Comparison of ENCODE assay signal across 10 cellular contexts in the genomic region with DNA sequence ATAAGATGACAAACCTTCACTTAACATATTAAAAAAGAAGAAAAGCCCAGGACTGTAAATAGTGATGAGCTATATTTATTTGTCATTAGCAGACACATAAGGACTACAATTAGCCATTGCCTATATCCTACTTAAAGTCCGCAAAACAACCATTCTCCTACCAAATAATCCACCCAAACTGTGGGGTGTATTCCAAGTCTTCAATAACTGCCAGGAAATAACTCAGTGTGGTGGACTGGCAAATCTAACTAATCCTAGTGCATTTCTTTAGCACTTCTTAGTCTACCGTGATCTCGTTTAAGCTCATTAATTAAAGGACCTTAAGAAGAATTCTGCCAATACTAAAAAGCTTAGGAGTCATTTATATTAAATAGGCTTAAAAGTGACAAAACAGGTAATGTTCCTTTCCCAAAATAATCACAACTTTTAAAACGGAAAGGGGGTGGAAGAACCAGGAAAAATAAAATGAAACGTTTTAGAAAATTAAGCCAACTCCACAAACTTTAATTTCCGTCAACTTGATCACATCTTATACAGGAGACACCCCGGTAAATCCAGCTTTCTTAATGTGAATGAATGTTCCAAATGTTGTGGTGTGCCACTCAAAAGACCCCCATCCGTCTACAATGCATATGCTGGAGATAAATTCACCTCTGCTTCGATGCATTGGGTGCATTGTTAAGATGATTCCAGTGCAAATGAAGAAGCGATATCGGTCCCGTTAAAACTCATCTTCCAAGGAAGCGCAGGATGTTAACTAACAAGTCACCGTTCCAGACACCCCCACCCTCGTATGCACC. TPM values are rescaled to one million over a fixed set of nuclear protein-coding genes. Genes with fewer than 3 reads are reported as not detected.
DNase-seq lines count a peak whose midpoint lies in the region; ATAC-seq and TF ChIP-seq lines count a peak whose summit lies in the region.
"Had no signal": no experiment of that assay in that cellular context is flagged by ENCODE, and none has a peak within 500 bp of the region (broad histone marks: within the 10 kb centered on the region; RNA-seq: fewer than 3 reads in every experiment).

No MANE protein-coding gene starts in this region.

- H3K4me1 Mint-ChIP-seq in CD14-positive monocyte, result peaks cover 4% of the 10 kb centered on the region

- H4K20me1 ChIP-seq in SK-N-SH (ENCODE audit: insufficient read depth), result no peaks in the 10 kb centered on the region
- H4K20me1 ChIP-seq: BLaER1 treated with 17β-estradiol and CSF1 and Interleukin-3, amounts not matched to agents 10 nM and 100 nM had no signal

- TF ChIP-seq EP300 in SK-N-SH (IDR thresholded peaks at IDR 0.05; ENCODE audit: borderline replicate concordance in 1 of 2, low read depth in 1 of 2, low read length in 1 of 2) (no peak), tibial nerve (IDR thresholded peaks at IDR 0.05) (no peak)

- H3K4me3 Mint-ChIP-seq in CD14-positive monocyte, result peak overlapping the region in 1 of 2 donors; percentile 85

- TF ChIP-seq POLR2A in tibial nerve (IDR thresholded peaks at IDR 0.05), result no peak

- no peaks in the 10 kb centered on the region for H3K36me3 ChIP-seq in SK-N-SH (replicated peaks in 1 of 2; ENCODE audit: control insufficient read depth in 1 of 2, insufficient read depth in 2 of 2, low read length in 1 of 2)
- H3K36me3 ChIP-seq in tibial nerve, result no peaks in the 10 kb centered on the region
- H3K36me3 ChIP-seq: BLaER1 treated with 17β-estradiol and CSF1 and Interleukin-3, amounts not matched to agents 10 nM and 100 nM had no signal

- no peaks in the 10 kb centered on the region for H3K9me2 ChIP-seq in SK-N-SH

- H3K9ac ChIP-seq in SK-N-SH, result no peak overlapping the region
- H3K9ac ChIP-seq: BLaER1 treated with 17β-estradiol and CSF1 and Interleukin-3, amounts not matched to agents 10 nM and 100 nM had no signal

- H3K4me3 ChIP-seq in SK-N-SH (ENCODE audit: low read depth in 2 of 2, low read length in 1 of 2), result peak overlapping the region; percentile 62 to 72
- peak overlapping the region; percentile 78 for H3K4me3 ChIP-seq in astrocyte of the spinal cord (ENCODE audit: low read depth, low read length)
- H3K4me3 ChIP-seq in tibial nerve, result peak overlapping the region; percentile 49 to 74 (median 61)
- H3K4me3 ChIP-seq: BLaER1 treated with 17β-estradiol and CSF1 and Interleukin-3, amounts not matched to agents 10 nM and 100 nM had no signal

- no peak overlapping the region for H3K27ac Mint-ChIP-seq in CD14-positive monocyte

- H3K27me3 Mint-ChIP-seq in CD14-positive monocyte (ENCODE audit: low read depth in 3 of 3), result peaks cover 41 to 53% (median 46%) of the 10 kb centered on the region in 3 donors

- no peak for ATAC-seq in SK-N-SH treated with all-trans-retinoic acid at 6 μM for 48 hours
- ATAC-seq in GM18873 (IDR thresholded peaks at IDR 0.05; ENCODE audit: low FRiP score, unreplicated experiment), result no peak

- H3K27me3 ChIP-seq in SK-N-SH (ENCODE audit: insufficient read depth) (peaks cover 15% of the 10 kb centered on the region; the same call in 1 of the 2 replicates), tibial nerve (no peaks in the 10 kb centered on the region)
- H3K27me3 ChIP-seq: BLaER1 treated with 17β-estradiol and CSF1 and Interleukin-3, amounts not matched to agents 10 nM and 100 nM had no signal

- DNase-seq in SK-N-SH (no peak), astrocyte of the spinal cord (ENCODE audit: low read depth, low spot score) (peak; percentile 16), medulla oblongata (ENCODE audit: extremely low spot score) (peak; percentile 65), tibial nerve (ENCODE audit: low spot score in 2 of 2) (no peak), CD14-positive monocyte (ENCODE audit: low spot score) (no peak)
- DNase-seq in activated CD4-positive, alpha-beta T cell treated with anti-CD3 and anti-CD28 coated beads for 48 hours, result no peak
- DNase-seq: stimulated activated naive CD4-positive, alpha-beta T cell had no signal

- H3K4me1 ChIP-seq in SK-N-SH (ENCODE audit: control insufficient read depth in 1 of 2, insufficient read depth in 2 of 2, low read depth in 1 of 2, low read length in 1 of 2) (no peaks in the 10 kb centered on the region; a peak in 2 of 4 replicates), tibial nerve (peaks cover 0 to 43% (median 0%) of the 10 kb centered on the region in 4 donors)
- H3K4me1 ChIP-seq: BLaER1 treated with 17β-estradiol and CSF1 and Interleukin-3, amounts not matched to agents 10 nM and 100 nM had no signal

- TF ChIP-seq CTCF in SK-N-SH (IDR thresholded peaks at IDR 0.05) (no peak), astrocyte of the spinal cord (IDR thresholded peaks at IDR 0.05; ENCODE audit: low read depth, low read length) (no peak), tibial nerve (IDR thresholded peaks at IDR 0.05) (no peak), CD14-positive monocyte (IDR thresholded peaks at IDR 0.05) (no peak)

- H3K9me3 Mint-ChIP-seq in CD14-positive monocyte, result peaks cover 0 to 15% (median 9%) of the 10 kb centered on the region in 7 donors

- no peak for TF ChIP-seq RAD21 in SK-N-SH (IDR thresholded peaks at IDR 0.05; ENCODE audit: low read length)

- H2AFZ ChIP-seq in SK-N-SH (ENCODE audit: low read depth), result peak overlapping the region; percentile 79; the same call in 1 of the 2 replicates

- no peaks in the 10 kb centered on the region for H3K79me2 ChIP-seq in SK-N-SH (ENCODE audit: insufficient read depth)

- in situ Hi-C loops in astrocyte of the spinal cord (cut with HindIII; ENCODE audit: low sequenced_read_pairs), result no loop called here

- no peaks in the 10 kb centered on the region for H3K9me3 ChIP-seq in SK-N-SH
- H3K9me3 ChIP-seq in tibial nerve, result no peaks in the 10 kb centered on the region

- CTCF ChIA-PET in SK-N-SH (lab: Yijun Ruan, JAX), result interaction anchor here (0.8 kb wide), 1 partner anchor 48 kb away, joined by 3 read pairs; no protein-coding TSS in a partner anchor

- peak overlapping the region; percentile 93 for H3K4me2 ChIP-seq in SK-N-SH
- H3K4me2 ChIP-seq: BLaER1 treated with 17β-estradiol and CSF1 and Interleukin-3, amounts not matched to agents 10 nM and 100 nM had no signal

- H3F3A ChIP-seq in SK-N-SH (replicated peaks; ENCODE audit: insufficient read depth), result no peaks in the 10 kb centered on the region

- intact Hi-C loops in CD14-positive monocyte (cut with micrococcal nuclease), result no loop called here

- H3K36me3 Mint-ChIP-seq in CD14-positive monocyte, result no peaks in the 10 kb centered on the region

- WGBS in SK-N-SH (ENCODE audit: low lambda C conversion rate), result 28% methylated on average over 15 of the region's 15 CpGs
- WGBS in tibial nerve, 2 donors, result 7% methylated on average over 15 of the region's 15 CpGs

- POLR2A ChIA-PET in SK-N-SH (lab: Yijun Ruan, JAX), result no interaction called here

- H3K27ac ChIP-seq in SK-N-SH (ENCODE audit: low read depth in 2 of 2, low read length in 1 of 2) (no peak overlapping the region), tibial nerve (peak overlapping the region in 3 of 4 donors; percentile 9 to 94 (median 94))
- H3K27ac ChIP-seq: BLaER1 treated with 17β-estradiol and CSF1 and Interleukin-3, amounts not matched to agents 10 nM and 100 nM had no signal

TF ChIP-seq in SK-N-SH, 30 proteins besides CTCF, POLR2A, EP300 and RAD21 (continues in another document):
- TF ChIP-seq, protein P1, sequence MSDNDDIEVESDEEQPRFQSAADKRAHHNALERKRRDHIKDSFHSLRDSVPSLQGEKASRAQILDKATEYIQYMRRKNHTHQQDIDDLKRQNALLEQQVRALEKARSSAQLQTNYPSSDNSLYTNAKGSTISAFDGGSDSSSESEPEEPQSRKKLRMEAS (IDR thresholded peaks at IDR 0.05; ENCODE audit: low read depth), result no peak
- TF ChIP-seq YY1 (IDR thresholded peaks at IDR 0.05; ENCODE audit: low read depth) (no peak), FOXM1 (IDR thresholded peaks at IDR 0.05; ENCODE audit: low read depth) (no peak), NFIC (IDR thresholded peaks at IDR 0.05; ENCODE audit: borderline replicate concordance) (no peak), RFX5 (IDR thresholded peaks at IDR 0.05; ENCODE audit: low read length) (no peak), TEAD4 (IDR thresholded peaks at IDR 0.05; ENCODE audit: borderline replicate concordance, insufficient read depth) (no peak)
- TF ChIP-seq, protein P2, sequence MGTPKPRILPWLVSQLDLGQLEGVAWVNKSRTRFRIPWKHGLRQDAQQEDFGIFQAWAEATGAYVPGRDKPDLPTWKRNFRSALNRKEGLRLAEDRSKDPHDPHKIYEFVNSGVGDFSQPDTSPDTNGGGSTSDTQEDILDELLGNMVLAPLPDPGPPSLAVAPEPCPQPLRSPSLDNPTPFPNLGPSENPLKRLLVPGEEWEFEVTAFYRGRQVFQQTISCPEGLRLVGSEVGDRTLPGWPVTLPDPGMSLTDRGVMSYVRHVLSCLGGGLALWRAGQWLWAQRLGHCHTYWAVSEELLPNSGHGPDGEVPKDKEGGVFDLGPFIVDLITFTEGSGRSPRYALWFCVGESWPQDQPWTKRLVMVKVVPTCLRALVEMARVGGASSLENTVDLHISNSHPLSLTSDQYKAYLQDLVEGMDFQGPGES (IDR thresholded peaks at IDR 0.05; ENCODE audit: low read depth, low read length), result no peak

TF ChIP-seq in SK-N-SH treated with all-trans-retinoic acid at 6 μM for 48 hours, 23 proteins besides CTCF, POLR2A, EP300 and RAD21 (continues in another document):
- no peak for TF ChIP-seq ZFP30 (CRISPR knock-in tag; IDR thresholded peaks at IDR 0.05)
- TF ChIP-seq SNAI2 (CRISPR knock-in tag; IDR thresholded peaks at IDR 0.05), result no peak

RNA-seq across cellular contexts. Expression of a gene that starts 1.7 kb away (rescaled TPM):
- polyA plus RNA-seq in SK-N-SH (2012; rRNA removed) (0.32 and 0.44 TPM in 2 replicates), CD14-positive monocyte (not detected)
- 0.68 and 0.76 TPM in 2 replicates for polyA plus RNA-seq in SK-N-SH (2012; cell fraction: cytosol; rRNA removed)
- 0.70 and 0.93 TPM in 2 replicates for polyA plus RNA-seq in SK-N-SH (2012; cell fraction: nucleus; rRNA removed)
- 10 to 100 TPM; 25.1 to 59.7 (median 40.9) TPM for total RNA-seq in tibial nerve

Comparison
In these comparisons a context has a peak if more than half of its experiments do, and no peak if none do; other contexts are left out.
1. DNase-seq: peak in astrocyte of the spinal cord (single experiment) and medulla oblongata (single experiment); none in SK-N-SH (single experiment), tibial nerve (0 of 2), activated CD4-positive, alpha-beta T cell treated with anti-CD3 and anti-CD28 coated beads for 48 hours (single experiment) and CD14-positive monocyte (single experiment).
2. H3K27ac ChIP-seq: peak in tibial nerve (3 of 4); none in SK-N-SH (0 of 2).
3. Peak in every context shown above with its lines, with median percentiles within 50 percentile points of each other: H3K4me3 ChIP-seq.